In genomic region chr10:112712536-112712935, GRCh38 we compare ENCODE assay signal across 23 cellular contexts.
DNase-seq lines count a peak whose midpoint lies in the region; ATAC-seq and TF ChIP-seq lines count a peak whose summit lies in the region.
"Had no signal": no experiment of that assay in that cellular context is flagged by ENCODE, and none has a peak within 500 bp of the region (broad histone marks: within the 10 kb centered on the region; RNA-seq: fewer than 3 reads in every experiment).

No MANE protein-coding gene starts in this region.

- TF ChIP-seq EP300 in esophagus muscularis mucosa (IDR thresholded peaks at IDR 0.05): no peak

- peaks cover 3% of the 10 kb centered on the region for H3K36me3 Mint-ChIP-seq in progenitor cell of endocrine pancreas (ENCODE audit: insufficient read depth)

- peaks cover 0 to 5% (median 0%) of the 10 kb centered on the region in 11 experiments; a peak in 3 of 22 replicates for H3K9me3 ChIP-seq in BLaER1 treated with 17β-estradiol and CSF1 and Interleukin-3, amounts not matched to agents 10 nM and 100 nM (replicated peaks in 1 of 11)
- H3K9me3 ChIP-seq in Panc1 (ENCODE audit: control insufficient read depth, insufficient read depth, low read depth, low read length): no peaks in the 10 kb centered on the region
- H3K9me3 ChIP-seq in esophagus muscularis mucosa: no peaks in the 10 kb centered on the region
- H3K9me3 ChIP-seq in SJCRH30 (replicated peaks): no peaks in the 10 kb centered on the region
- H3K9me3 ChIP-seq: A549, BE2C, Caco-2 had no signal

- H3K27ac Mint-ChIP-seq in progenitor cell of endocrine pancreas: peak overlapping the region; percentile 2
- H3K27ac Mint-ChIP-seq: CD4-positive, CD25-positive, alpha-beta regulatory T cell; CD8-positive, alpha-beta T cell had no signal

- no peak overlapping the region for H3K9ac ChIP-seq in BLaER1 treated with 17β-estradiol and CSF1 and Interleukin-3, amounts not matched to agents 10 nM and 100 nM

- in situ Hi-C loops in Panc1 (cut with HindIII; ENCODE audit: low pct_unique_long_range_greater_than_20kb, low sequenced_read_pairs): no loop called here

- H3K9me3 Mint-ChIP-seq in progenitor cell of endocrine pancreas (ENCODE audit: low read depth): no peaks in the 10 kb centered on the region
- H3K9me3 Mint-ChIP-seq: CD4-positive, CD25-positive, alpha-beta regulatory T cell; CD8-positive, alpha-beta T cell had no signal

- POLR2A ChIA-PET in Panc1 (lab: Charles Lee): no interaction called here

- H3K4me1 ChIP-seq in BLaER1 treated with 17β-estradiol and CSF1 and Interleukin-3, amounts not matched to agents 10 nM and 100 nM: peaks cover 14 to 38% (median 24%) of the 10 kb centered on the region in 10 experiments
- peaks cover 12% of the 10 kb centered on the region for H3K4me1 ChIP-seq in Panc1 (ENCODE audit: control insufficient read depth, insufficient read depth, low read length)
- peaks cover 0 to 8% (median 1%) of the 10 kb centered on the region in 4 donors for H3K4me1 ChIP-seq in esophagus muscularis mucosa
- 0 out of 2 replicates have a peak, but pooled peaks cover 2% of the 10 kb centered on the region for H3K4me1 ChIP-seq in SJCRH30

- intact Hi-C loops in Panc1 (cut with micrococcal nuclease; ENCODE audit: unreplicated experiment) (no loop called here), esophagus muscularis mucosa (cut with DNase I) (loop anchor here (5.0 kb wide), 1 partner anchor 670 kb away; no protein-coding TSS in a partner anchor)

- DNase-seq in Panc1 (ENCODE audit: low read depth, low spot score) (no peak), esophagus muscularis mucosa (ENCODE audit: extremely low spot score) (peak; percentile 21), progenitor cell of endocrine pancreas (ENCODE audit: low spot score, unreplicated experiment) (no peak), SJCRH30 (no peak), NCI-H2171 treated with DMSO at 0.1 percent for 48 hours (lab: John Stamatoyannopoulos, UW) (no peak), T1000 (lab: John Stamatoyannopoulos, UW) (no peak)
- DNase-seq: 8988T; ACHN; AML-193; BE2C; Caco-2; CD4-positive, CD25-positive, alpha-beta regulatory T cell; CD8-positive, alpha-beta T cell; DMS153; DND-41; GDM1; GOT3; H7; HCEC 1CT had no signal

- CTCF ChIA-PET in Panc1 (lab: Charles Lee): no interaction called here

- no peak overlapping the region for H3K27ac ChIP-seq in BLaER1 treated with 17β-estradiol and CSF1 and Interleukin-3, amounts not matched to agents 10 nM and 100 nM
- H3K27ac ChIP-seq in Panc1 (ENCODE audit: low read length) (peak overlapping the region; percentile 15; the same call in 1 of the 2 replicates), esophagus muscularis mucosa (replicated peaks in 1 of 4) (no peak overlapping the region), SJCRH30 (no peak overlapping the region)
- H3K27ac ChIP-seq: A549, C4-2B had no signal

- TF ChIP-seq POLR2A in esophagus muscularis mucosa (IDR thresholded peaks at IDR 0.05; ENCODE audit: low read depth): no peak

- peaks cover 8 to 35% (median 20%) of the 10 kb centered on the region in 11 experiments; a peak in 15 of 22 replicates for H3K36me3 ChIP-seq in BLaER1 treated with 17β-estradiol and CSF1 and Interleukin-3, amounts not matched to agents 10 nM and 100 nM
- no peaks in the 10 kb centered on the region for H3K36me3 ChIP-seq in Panc1 (ENCODE audit: control insufficient read depth, insufficient read depth, low read length)
- H3K36me3 ChIP-seq in esophagus muscularis mucosa: no peaks in the 10 kb centered on the region
- H3K36me3 ChIP-seq in SJCRH30: no peaks in the 10 kb centered on the region
- H3K36me3 ChIP-seq: BE2C had no signal

- WGBS in esophagus muscularis mucosa: 77% methylated on average over 2 of the region's 2 CpGs

- no peak overlapping the region for H3K4me3 Mint-ChIP-seq in progenitor cell of endocrine pancreas (ENCODE audit: low read depth)
- H3K4me3 Mint-ChIP-seq: CD4-positive, CD25-positive, alpha-beta regulatory T cell; CD8-positive, alpha-beta T cell had no signal

- H3K4me3 ChIP-seq in BLaER1 treated with 17β-estradiol and CSF1 and Interleukin-3, amounts not matched to agents 10 nM and 100 nM: no peak overlapping the region
- no peak overlapping the region for H3K4me3 ChIP-seq in Panc1 (ENCODE audit: low read depth in 2 of 2, low read length in 2 of 2)
- H3K4me3 ChIP-seq in esophagus muscularis mucosa: no peak overlapping the region
- H3K4me3 ChIP-seq in SJCRH30: no peak overlapping the region
- H3K4me3 ChIP-seq: A549, GM12878 had no signal

- no peaks in the 10 kb centered on the region for H4K20me1 ChIP-seq in BLaER1 treated with 17β-estradiol and CSF1 and Interleukin-3, amounts not matched to agents 10 nM and 100 nM

- peak overlapping the region in 6 of 11 experiments; percentile 58 to 85 (median 76); a peak in 10 of 22 replicates for H3K4me2 ChIP-seq in BLaER1 treated with 17β-estradiol and CSF1 and Interleukin-3, amounts not matched to agents 10 nM and 100 nM
- H3K4me2 ChIP-seq: A549 had no signal

- no TSS peak for BruUV-seq in Panc1 (replicated peaks; lab: Mats Ljungman, UMichigan)

- H3K27me3 Mint-ChIP-seq in progenitor cell of endocrine pancreas: no peaks in the 10 kb centered on the region
- H3K27me3 Mint-ChIP-seq: CD4-positive, CD25-positive, alpha-beta regulatory T cell had no signal

- ATAC-seq in Panc1: no peak
- ATAC-seq: A549; CD8-positive, alpha-beta T cell; GM12878 had no signal

- H3K4me1 Mint-ChIP-seq in progenitor cell of endocrine pancreas (ENCODE audit: low read depth): peaks cover 45% of the 10 kb centered on the region

- TF ChIP-seq CTCF in Panc1 (IDR thresholded peaks at IDR 0.05) (no peak), esophagus muscularis mucosa (IDR thresholded peaks at IDR 0.05) (no peak), progenitor cell of endocrine pancreas (IDR thresholded peaks at IDR 0.05; ENCODE audit: unreplicated experiment) (no peak)

- H3K27me3 ChIP-seq in BLaER1 treated with 17β-estradiol and CSF1 and Interleukin-3, amounts not matched to agents 10 nM and 100 nM: no peaks in the 10 kb centered on the region
- H3K27me3 ChIP-seq in Panc1 (ENCODE audit: control insufficient read depth, insufficient read depth, low read length): no peaks in the 10 kb centered on the region
- no peaks in the 10 kb centered on the region for H3K27me3 ChIP-seq in esophagus muscularis mucosa
- H3K27me3 ChIP-seq in SJCRH30: no peaks in the 10 kb centered on the region
- H3K27me3 ChIP-seq: BE2C had no signal
